ENCODE assay signal across 12 cellular contexts in genomic region chr16:81471882-81472281, GRCh38.
"Had no signal": no experiment of that assay in that cellular context is flagged by ENCODE, and none has a peak within 500 bp of the region (broad histone marks: within the 10 kb centered on the region; RNA-seq: fewer than 3 reads in every experiment).

No MANE protein-coding gene starts in this region.

- H3K27ac ChIP-seq: colonic mucosa, heart left ventricle, upper lobe of right lung, VCaP had no signal

- H3K27me3 ChIP-seq: colonic mucosa, heart left ventricle, upper lobe of right lung had no signal

- H3K4me3 ChIP-seq: colonic mucosa, heart left ventricle, upper lobe of right lung had no signal

- ATAC-seq: heart left ventricle had no signal

- DNase-seq: activated naive CD4-positive, alpha-beta T cell treated with Interleukin-2 at 50 U/mL for 16 hours; colonic mucosa; foreskin melanocyte; heart left ventricle; kidney glomerular epithelial cell; nucleus accumbens; stimulated activated CD4-positive, alpha-beta T cell treated with anti-CD3 and anti-CD28 coated beads, Interleukin-2, amount 100 ng/mL, for 24 hours; stimulated activated naive CD4-positive, alpha-beta T cell treated with Interleukin-2 at 50 U/mL for 16 hours; SW 1271; T1000; upper lobe of right lung had no signal

- H3K9me3 ChIP-seq: colonic mucosa, heart left ventricle, upper lobe of right lung had no signal

- H3K36me3 ChIP-seq: colonic mucosa, upper lobe of right lung had no signal

- H3K4me1 ChIP-seq: colonic mucosa had no signal
